Comparison of ENCODE assay signal across 1 cellular context in genomic region chr3:23589586-23589985, GRCh38.
TF ChIP-seq lines count a peak whose summit lies in the region.

No MANE protein-coding gene starts in this region.

TF ChIP-seq in H1, 55 proteins besides CTCF, POLR2A, EP300 and RAD21:
- TF ChIP-seq CEBPB (IDR thresholded peaks at IDR 0.05; ENCODE audit: low read depth, low read length) (no peak), YY1 (IDR thresholded peaks at IDR 0.05; ENCODE audit: low read depth, low read length) (no peak), CTBP2 (IDR thresholded peaks at IDR 0.05; ENCODE audit: borderline replicate concordance, insufficient read depth, insufficient read length, low read length) (no peak), HDAC6 (IDR thresholded peaks at IDR 0.05; ENCODE audit: low read depth, low read length) (no peak), MAFK (IDR thresholded peaks at IDR 0.05; ENCODE audit: low read depth, low read length) (no peak), ATF3 (IDR thresholded peaks at IDR 0.05; ENCODE audit: insufficient read depth, low read depth, low read length) (no peak), KDM5A (IDR thresholded peaks at IDR 0.05; ENCODE audit: low read length) (no peak), CREB1 (IDR thresholded peaks at IDR 0.05) (no peak)
TF ChIP-seq in H1: peak in this region for 0.
